Comparison of ENCODE assay signal across 19 cellular contexts in the genomic region with DNA sequence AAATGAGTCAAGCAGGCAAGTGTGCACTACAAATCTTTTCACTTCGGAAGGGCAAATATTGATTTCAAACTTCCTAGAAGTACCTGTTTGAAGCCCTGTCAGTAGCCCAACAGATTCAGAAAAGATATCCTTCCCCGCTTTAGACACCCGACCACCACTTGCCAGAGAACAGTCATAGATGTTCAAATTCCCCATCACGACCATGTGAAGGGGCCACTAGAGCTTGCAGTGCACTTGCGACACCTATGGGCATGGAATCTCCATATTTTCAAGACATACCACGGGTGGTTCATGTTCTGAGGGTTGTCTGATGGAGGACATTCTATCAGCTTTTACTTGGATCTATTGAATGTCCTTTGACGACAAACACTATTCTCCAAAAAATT. TPM values are rescaled to one million over a fixed set of nuclear protein-coding genes. Genes with fewer than 3 reads are reported as not detected.
DNase-seq lines count a peak whose midpoint lies in the region; ATAC-seq and TF ChIP-seq lines count a peak whose summit lies in the region.
"Had no signal": no experiment of that assay in that cellular context is flagged by ENCODE, and none has a peak within 500 bp of the region (broad histone marks: within the 10 kb centered on the region; RNA-seq: fewer than 3 reads in every experiment).

No MANE protein-coding gene starts in this region.

- no peaks in the 10 kb centered on the region for H3K36me3 ChIP-seq in GM23248 (ENCODE audit: low read depth)
- no peaks in the 10 kb centered on the region for H3K36me3 ChIP-seq in SK-N-SH (replicated peaks in 1 of 2; ENCODE audit: control insufficient read depth in 1 of 2, insufficient read depth in 2 of 2, low read length in 1 of 2)
- H3K36me3 ChIP-seq: right atrium auricular region, tibial artery had no signal

- H3K27ac ChIP-seq in GM23248 (no peak overlapping the region), SK-N-SH (ENCODE audit: low read depth in 2 of 2, low read length in 1 of 2) (peak overlapping the region in 1 of 2 experiments; percentile 92; a peak in 3 of 4 replicates)
- H3K27ac ChIP-seq: C4-2B, right atrium auricular region, tibial artery had no signal

- H3K9me3 ChIP-seq in GM23248 (ENCODE audit: low read depth) (no peaks in the 10 kb centered on the region), SK-N-SH (no peaks in the 10 kb centered on the region)
- H3K9me3 ChIP-seq: right atrium auricular region, tibial artery had no signal

- H3K4me2 ChIP-seq in GM23248 (ENCODE audit: unreplicated experiment) (peak overlapping the region; percentile 60), SK-N-SH (peak overlapping the region; percentile 19; the same call in 1 of the 2 replicates)

- in situ Hi-C loops in GM23248 (cut with MboI) = no loop called here

- no peaks in the 10 kb centered on the region for H3K27me3 ChIP-seq in GM23248 (replicated peaks; ENCODE audit: insufficient read depth)
- H3K27me3 ChIP-seq in SK-N-SH (ENCODE audit: insufficient read depth) = no peaks in the 10 kb centered on the region
- H3K27me3 ChIP-seq: right atrium auricular region, tibial artery had no signal

- peak; percentile 50 for TF ChIP-seq CTCF in SK-N-SH (IDR thresholded peaks at IDR 0.05)
- TF ChIP-seq CTCF in fibroblast of villous mesenchyme (IDR thresholded peaks at IDR 0.05; ENCODE audit: insufficient read depth, low read depth, low read length) = peak; percentile 6

- ATAC-seq in GM21723 (IDR thresholded peaks at IDR 0.05; ENCODE audit: unreplicated experiment) = no peak
- no peak for ATAC-seq in HG03025 (IDR thresholded peaks at IDR 0.05; ENCODE audit: low FRiP score, unreplicated experiment)
- ATAC-seq: natural killer cell treated with Interleukin-12 subunit alpha and Interleukin-12 subunit beta and Interleukin-15 and Interleukin-18, amount 100 ng/mL, for 72 hours had no signal

- H3K4me1 ChIP-seq in GM23248 (ENCODE audit: insufficient read depth) = peaks cover 14% of the 10 kb centered on the region
- H3K4me1 ChIP-seq in SK-N-SH (ENCODE audit: control insufficient read depth in 1 of 2, insufficient read depth in 2 of 2, low read depth in 1 of 2, low read length in 1 of 2) = peaks cover 12 to 30% of the 10 kb centered on the region in 2 experiments; a peak in 3 of 4 replicates

- H3K9ac ChIP-seq in GM23248 = no peak overlapping the region
- H3K9ac ChIP-seq in SK-N-SH = no peak overlapping the region

- DNase-seq in GM23248 (no peak), MV-4-11 (lab: John Stamatoyannopoulos, UW) (peak; percentile 41), SK-N-SH (peak; percentile 64), fibroblast of villous mesenchyme (ENCODE audit: low read depth) (no peak), NCI-H187 treated with DMSO at 0.1 percent for 48 hours (lab: John Stamatoyannopoulos, UW) (no peak)
- DNase-seq: activated CD4-positive, alpha-beta T cell treated with anti-CD3 and anti-CD28 coated beads, Interleukin-2, amount 50 U/mL, for 48 hours; aorta; NCI-H2227 treated with DMSO at 0.1 percent for 48 hours; stimulated activated CD4-positive, alpha-beta T cell treated with anti-CD3 and anti-CD28 coated beads, Interleukin-2, amount 100 ng/mL, for 24 hours; T1000 had no signal

- H3K9me2 ChIP-seq in GM23248 (ENCODE audit: insufficient read depth) = no peaks in the 10 kb centered on the region
- H3K9me2 ChIP-seq in SK-N-SH = no peaks in the 10 kb centered on the region

- H4K20me1 ChIP-seq in GM23248 (ENCODE audit: insufficient read depth) (no peaks in the 10 kb centered on the region), SK-N-SH (ENCODE audit: insufficient read depth) (no peaks in the 10 kb centered on the region)

- no peak for TF ChIP-seq EP300 in SK-N-SH (IDR thresholded peaks at IDR 0.05; ENCODE audit: borderline replicate concordance in 1 of 2, low read depth in 1 of 2, low read length in 1 of 2)

- CTCF ChIA-PET in SK-N-SH (lab: Yijun Ruan, JAX) = interaction anchor here (0.5 to 8.6 kb wide), 23 partner anchors 9 to 497 kb away, joined by 3 to 101 read pairs (median 3); no protein-coding TSS in a partner anchor

- peak; percentile 73 for TF ChIP-seq RAD21 in SK-N-SH (IDR thresholded peaks at IDR 0.05; ENCODE audit: low read length)

- H3K79me2 ChIP-seq in GM23248 (ENCODE audit: insufficient read depth) = no peaks in the 10 kb centered on the region
- no peaks in the 10 kb centered on the region for H3K79me2 ChIP-seq in SK-N-SH (ENCODE audit: insufficient read depth)

- 37 to 44% methylated on average over 7 of the region's 7 CpGs for WGBS in GM23248 (ENCODE audit: low coverage in 1 of 2, low lambda C conversion rate in 2 of 2, missing lambda C conversion rate in 2 of 2), 2 experiments
- WGBS in SK-N-SH (ENCODE audit: low lambda C conversion rate) = 38% methylated on average over 7 of the region's 7 CpGs

- peaks cover 12% of the 10 kb centered on the region; the same call in 1 of the 2 replicates for H3F3A ChIP-seq in GM23248 (ENCODE audit: insufficient read depth)
- H3F3A ChIP-seq in SK-N-SH (replicated peaks; ENCODE audit: insufficient read depth) = peaks cover 9% of the 10 kb centered on the region

- H3K4me3 ChIP-seq in GM23248 = no peak overlapping the region
- H3K4me3 ChIP-seq in SK-N-SH (ENCODE audit: low read depth in 2 of 2, low read length in 1 of 2) = no peak overlapping the region
- H3K4me3 ChIP-seq in fibroblast of villous mesenchyme (ENCODE audit: low read depth, low read length) = no peak overlapping the region
- H3K4me3 ChIP-seq: right atrium auricular region, tibial artery had no signal

- POLR2A ChIA-PET in SK-N-SH (lab: Yijun Ruan, JAX) = no interaction called here

- H2AFZ ChIP-seq in GM23248 = no peak overlapping the region
- H2AFZ ChIP-seq in SK-N-SH (ENCODE audit: low read depth) = no peak overlapping the region

TF ChIP-seq in SK-N-SH, 30 proteins besides CTCF, POLR2A, EP300 and RAD21:
- TF ChIP-seq MEF2A (IDR thresholded peaks at IDR 0.05; ENCODE audit: borderline replicate concordance, low read depth) = no peak
- TF ChIP-seq FOSL2 (IDR thresholded peaks at IDR 0.05; ENCODE audit: borderline replicate concordance, low read depth) = no peak
- TF ChIP-seq TAF1 (IDR thresholded peaks at IDR 0.05; ENCODE audit: borderline replicate concordance, low read depth, low read length) = no peak
- TF ChIP-seq MXI1 (IDR thresholded peaks at IDR 0.05; ENCODE audit: low read depth, low read length) = 0 out of 2 replicates have a peak, but pooled peaks have one; percentile 53
- no peak for TF ChIP-seq FOXJ3 (CRISPR knock-in tag; IDR thresholded peaks at IDR 0.05)
TF ChIP-seq in SK-N-SH: peak in this region for 1.

RNA-seq across cellular contexts. Expression of a gene that starts 23.8 kb away (rescaled TPM):
- total RNA-seq in GM23248 (2014; rRNA removed; shearing (Covaris generic)) = not detected in 2 replicates
- polyA plus RNA-seq in GM23248 (2016; fragmentation: Nextera tagmentation; extraction: Ambion mirVana) (not detected in 2 replicates), SK-N-SH (2012; rRNA removed) (not detected in 2 replicates)
- not detected in 2 replicates for polyA plus RNA-seq in SK-N-SH (2012; cell fraction: cytosol; rRNA removed)
- polyA plus RNA-seq in SK-N-SH (2012; cell fraction: nucleus; rRNA removed) = 0.12 TPM in 1 of 2 replicates, not detected in the other
- total RNA-seq in fibroblast of villous mesenchyme = not detected in 2 replicates
- total RNA-seq: dermis microvascular lymphatic vessel endothelial cell, lung microvascular endothelial cell, RPMI7951 had no signal

RNA-seq across cellular contexts. Expression of a gene that starts 35.8 kb away (rescaled TPM):
- total RNA-seq in GM23248 (2014; rRNA removed; shearing (Covaris generic)) = 40.7 and 50.1 TPM in 2 replicates
- polyA plus RNA-seq in GM23248 (2016; fragmentation: Nextera tagmentation; extraction: Ambion mirVana) = 12.0 and 12.7 TPM in 2 replicates
- 5.6 and 6.4 TPM in 2 replicates for polyA plus RNA-seq in SK-N-SH (2012; rRNA removed)
- 2.9 and 4.3 TPM in 2 replicates for polyA plus RNA-seq in SK-N-SH (2012; cell fraction: cytosol; rRNA removed)
- 7.0 and 7.3 TPM in 2 replicates for polyA plus RNA-seq in SK-N-SH (2012; cell fraction: nucleus; rRNA removed)
- total RNA-seq in fibroblast of villous mesenchyme = 6.8 and 9.1 TPM in 2 replicates
- total RNA-seq: natural killer cell treated with Interleukin-12 subunit alpha and Interleukin-12 subunit beta and Interleukin-15 and Interleukin-18, amount 100 ng/mL, for 72 hours had no signal

RNA-seq across cellular contexts. Expression of a gene that starts 50.0 kb away (rescaled TPM):
- total RNA-seq in GM23248 (2014; rRNA removed; shearing (Covaris generic)) = not detected in 2 replicates
- polyA plus RNA-seq in GM23248 (2016; fragmentation: Nextera tagmentation; extraction: Ambion mirVana) = not detected in 2 replicates
- not detected in 2 replicates for polyA plus RNA-seq in SK-N-SH (2012; rRNA removed)
- polyA plus RNA-seq in SK-N-SH (2012; cell fraction: cytosol; rRNA removed) = not detected in 2 replicates
- not detected in 2 replicates for polyA plus RNA-seq in SK-N-SH (2012; cell fraction: nucleus; rRNA removed)
- not detected in 2 replicates for total RNA-seq in fibroblast of villous mesenchyme
- total RNA-seq: dermis microvascular lymphatic vessel endothelial cell; lung microvascular endothelial cell; natural killer cell treated with Interleukin-12 subunit alpha and Interleukin-12 subunit beta and Interleukin-15 and Interleukin-18, amount 100 ng/mL, for 72 hours; RPMI7951 had no signal

Comparison
In these comparisons a context has a peak if more than half of its experiments do, and no peak if none do; other contexts are left out.
1. DNase-seq: peak in MV-4-11 (single experiment) and SK-N-SH (single experiment); none in GM23248 (single experiment), fibroblast of villous mesenchyme (single experiment) and NCI-H187 treated with DMSO at 0.1 percent for 48 hours (single experiment).